23 cellular contexts compared by ENCODE assay signal in the genomic region with DNA sequence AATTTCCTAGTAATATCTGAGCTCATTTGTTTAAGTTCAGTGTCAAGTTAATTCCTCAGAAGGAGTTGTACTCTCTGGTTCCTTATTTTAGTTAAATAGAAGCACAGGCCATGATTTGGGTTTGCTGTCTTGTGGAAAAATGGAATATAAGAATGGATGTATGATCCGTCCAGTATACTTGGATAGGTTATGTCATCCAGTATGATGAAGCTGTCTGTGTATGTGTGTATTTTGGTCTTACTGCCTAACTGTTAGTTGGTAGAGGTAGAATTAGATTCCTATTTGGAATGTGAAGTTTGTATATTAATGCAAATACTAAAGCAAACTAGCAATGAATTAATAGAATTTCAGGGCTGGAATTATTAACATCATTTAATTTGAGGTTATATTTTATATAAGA. TPM values are rescaled to one million over a fixed set of nuclear protein-coding genes. Genes with fewer than 3 reads are reported as not detected.
DNase-seq lines count a peak whose midpoint lies in the region; ATAC-seq and TF ChIP-seq lines count a peak whose summit lies in the region.
"Had no signal": no experiment of that assay in that cellular context is flagged by ENCODE, and none has a peak within 500 bp of the region (broad histone marks: within the 10 kb centered on the region; RNA-seq: fewer than 3 reads in every experiment).

No MANE protein-coding gene starts in this region.

- peaks cover 46% of the 10 kb centered on the region for H3K4me1 Mint-ChIP-seq in stimulated activated naive CD8-positive, alpha-beta T cell treated with anti-CD3 and anti-CD28 coated beads, Interleukin-15, Interleukin-2, amounts not matched to agents 100 ng/mL and 50 ng/mL, for 24 hours (ENCODE audit: low read depth)
- peaks cover 86% of the 10 kb centered on the region for H3K4me1 Mint-ChIP-seq in activated B cell treated with CpG ODN at 0.5 μM for 24 hours
- peaks cover 36% of the 10 kb centered on the region for H3K4me1 Mint-ChIP-seq in stimulated activated naive CD8-positive, alpha-beta T cell treated with anti-CD3 and anti-CD28 coated beads, Interleukin-15, amount 100 ng/mL, for 72 hours

- H3K4me1 ChIP-seq in heart left ventricle: peaks cover 0 to 14% (median 0%) of the 10 kb centered on the region in 12 donors
- H3K4me1 ChIP-seq: left lung had no signal

- no peaks in the 10 kb centered on the region for H3K9me3 Mint-ChIP-seq in stimulated activated naive CD8-positive, alpha-beta T cell treated with anti-CD3 and anti-CD28 coated beads, Interleukin-15, Interleukin-2, amounts not matched to agents 100 ng/mL and 50 ng/mL, for 24 hours
- no peaks in the 10 kb centered on the region for H3K9me3 Mint-ChIP-seq in activated B cell treated with CpG ODN at 0.5 μM for 24 hours
- H3K9me3 Mint-ChIP-seq in stimulated activated naive CD8-positive, alpha-beta T cell treated with anti-CD3 and anti-CD28 coated beads, Interleukin-15, amount 100 ng/mL, for 72 hours: no peaks in the 10 kb centered on the region
- H3K9me3 Mint-ChIP-seq: activated CD4-positive, alpha-beta T cell treated with anti-CD3 and anti-CD28 coated beads, Interleukin-2, amount 10 ng/mL, durations not matched to agents 7 days and 5 days; H9; immature natural killer cell; natural killer cell treated with Interleukin-12 subunit alpha and Interleukin-12 subunit beta and Interleukin-15 and Interleukin-18, amount 100 ng/mL, for 72 hours had no signal

- H3K9me3 ChIP-seq in heart left ventricle: no peaks in the 10 kb centered on the region
- H3K9me3 ChIP-seq: left lung had no signal

- peak overlapping the region in 7 of 12 donors; percentile 0 to 32 (median 10) for H3K4me3 ChIP-seq in heart left ventricle
- H3K4me3 ChIP-seq: left lung, SK-N-MC, smooth muscle cell had no signal

- no peak for DNase-seq in stimulated activated naive CD8-positive, alpha-beta T cell treated with anti-CD3 and anti-CD28 coated beads, Interleukin-15, Interleukin-2, amounts not matched to agents 100 U/mL and 50 U/mL, for 24 hours
- DNase-seq in activated B cell treated with CpG ODN at 0.5 μM for 24 hours: no peak
- no peak for DNase-seq in heart left ventricle
- no peak for DNase-seq in stimulated activated naive CD8-positive, alpha-beta T cell treated with anti-CD3 and anti-CD28 coated beads, Interleukin-15, amount 100 ng/mL, for 72 hours
- DNase-seq in dedifferentiated amniotic fluid mesenchymal stem cell (ENCODE audit: extremely low spot score): no peak
- DNase-seq: activated CD4-positive, alpha-beta T cell treated with anti-CD3 and anti-CD28 coated beads, Interleukin-2, amount 10 ng/mL, durations not matched to agents 7 days and 5 days; activated CD8-positive, alpha-beta memory T cell treated with anti-CD3 and anti-CD28 coated beads, Interleukin-2, amount 10 ng/mL, durations not matched to agents 7 days and 5 days; activated effector memory CD4-positive, alpha-beta T cell treated with Interleukin-2 at 50 U/mL for 16 hours; DMS79; H9; immature natural killer cell; Kasumi-1; left lung; midbrain; NCI-H187; NCI-H526; T-helper 2 cell had no signal

- POLR2A ChIA-PET in activated B cell treated with CpG ODN at 0.5 μM for 24 hours (lab: Charles Lee): interaction anchor here (1.0 to 1.5 kb wide), 2 partner anchors 8 to 43 kb away, joined by 3 to 7 read pairs; a partner anchor contains a TSS

- TF ChIP-seq CTCF in activated B cell treated with CpG ODN at 0.5 μM for 24 hours (IDR thresholded peaks at IDR 0.05): no peak
- no peak for TF ChIP-seq CTCF in heart left ventricle (IDR thresholded peaks at IDR 0.05)

- no peak for ATAC-seq in stimulated activated naive CD8-positive, alpha-beta T cell treated with anti-CD3 and anti-CD28 coated beads, Interleukin-15, Interleukin-2, amounts not matched to agents 100 U/mL and 50 U/mL, for 24 hours
- ATAC-seq in activated B cell treated with CpG ODN at 0.5 μM for 24 hours (ENCODE audit: low read depth): no peak
- peak in 3 of 4 donors; percentile 34 to 66 (median 56) for ATAC-seq in heart left ventricle
- no peak for ATAC-seq in stimulated activated naive CD8-positive, alpha-beta T cell treated with anti-CD3 and anti-CD28 coated beads, Interleukin-15, amount 100 ng/mL, for 72 hours
- ATAC-seq in GM18858 (IDR thresholded peaks at IDR 0.05; ENCODE audit: unreplicated experiment): no peak
- ATAC-seq in HG03432 (IDR thresholded peaks at IDR 0.05; ENCODE audit: unreplicated experiment): no peak
- ATAC-seq: activated CD8-positive, alpha-beta memory T cell treated with anti-CD3 and anti-CD28 coated beads, Interleukin-2, amount 10 ng/mL, durations not matched to agents 7 days and 5 days; left lung; natural killer cell treated with Interleukin-12 subunit alpha and Interleukin-12 subunit beta and Interleukin-15 and Interleukin-18, amount 100 ng/mL, for 72 hours had no signal

- H3K27me3 ChIP-seq in heart left ventricle: no peaks in the 10 kb centered on the region
- H3K27me3 ChIP-seq: left lung had no signal

- CTCF ChIA-PET in activated B cell treated with CpG ODN at 0.5 μM for 24 hours (lab: Charles Lee): interaction anchor here (1.0 to 1.4 kb wide), 4 partner anchors 10 to 108 kb away, joined by 3 to 4 read pairs (median 4); no protein-coding TSS in a partner anchor

- H3K27me3 Mint-ChIP-seq in stimulated activated naive CD8-positive, alpha-beta T cell treated with anti-CD3 and anti-CD28 coated beads, Interleukin-15, Interleukin-2, amounts not matched to agents 100 ng/mL and 50 ng/mL, for 24 hours: no peaks in the 10 kb centered on the region
- no peaks in the 10 kb centered on the region for H3K27me3 Mint-ChIP-seq in activated B cell treated with CpG ODN at 0.5 μM for 24 hours
- no peaks in the 10 kb centered on the region for H3K27me3 Mint-ChIP-seq in stimulated activated naive CD8-positive, alpha-beta T cell treated with anti-CD3 and anti-CD28 coated beads, Interleukin-15, amount 100 ng/mL, for 72 hours
- H3K27me3 Mint-ChIP-seq: activated CD4-positive, alpha-beta T cell treated with anti-CD3 and anti-CD28 coated beads, Interleukin-2, amount 10 ng/mL, durations not matched to agents 7 days and 5 days; activated CD8-positive, alpha-beta memory T cell treated with anti-CD3 and anti-CD28 coated beads, Interleukin-2, amount 10 ng/mL, durations not matched to agents 7 days and 5 days; natural killer cell treated with Interleukin-12 subunit alpha and Interleukin-12 subunit beta and Interleukin-15 and Interleukin-18, amount 100 ng/mL, for 72 hours had no signal

- no peak for TF ChIP-seq POLR2A in heart left ventricle (IDR thresholded peaks at IDR 0.05)

- peak overlapping the region; percentile 28 for H3K4me3 Mint-ChIP-seq in stimulated activated naive CD8-positive, alpha-beta T cell treated with anti-CD3 and anti-CD28 coated beads, Interleukin-15, Interleukin-2, amounts not matched to agents 100 ng/mL and 50 ng/mL, for 24 hours
- H3K4me3 Mint-ChIP-seq in activated B cell treated with CpG ODN at 0.5 μM for 24 hours: peak overlapping the region; percentile 63
- H3K4me3 Mint-ChIP-seq in stimulated activated naive CD8-positive, alpha-beta T cell treated with anti-CD3 and anti-CD28 coated beads, Interleukin-15, amount 100 ng/mL, for 72 hours: peak overlapping the region; percentile 46 to 68
- H3K4me3 Mint-ChIP-seq: activated CD4-positive, alpha-beta T cell treated with anti-CD3 and anti-CD28 coated beads, Interleukin-2, amount 10 ng/mL, durations not matched to agents 7 days and 5 days; activated CD8-positive, alpha-beta memory T cell treated with anti-CD3 and anti-CD28 coated beads, Interleukin-2, amount 10 ng/mL, durations not matched to agents 7 days and 5 days; H9; immature natural killer cell; natural killer cell treated with Interleukin-12 subunit alpha and Interleukin-12 subunit beta and Interleukin-15 and Interleukin-18, amount 100 ng/mL, for 72 hours had no signal

- no peak overlapping the region for H3K27ac Mint-ChIP-seq in stimulated activated naive CD8-positive, alpha-beta T cell treated with anti-CD3 and anti-CD28 coated beads, Interleukin-15, Interleukin-2, amounts not matched to agents 100 ng/mL and 50 ng/mL, for 24 hours
- H3K27ac Mint-ChIP-seq in activated B cell treated with CpG ODN at 0.5 μM for 24 hours: peak overlapping the region; percentile 30
- no peak overlapping the region for H3K27ac Mint-ChIP-seq in stimulated activated naive CD8-positive, alpha-beta T cell treated with anti-CD3 and anti-CD28 coated beads, Interleukin-15, amount 100 ng/mL, for 72 hours
- H3K27ac Mint-ChIP-seq: activated CD4-positive, alpha-beta T cell treated with anti-CD3 and anti-CD28 coated beads, Interleukin-2, amount 10 ng/mL, durations not matched to agents 7 days and 5 days; activated CD8-positive, alpha-beta memory T cell treated with anti-CD3 and anti-CD28 coated beads, Interleukin-2, amount 10 ng/mL, durations not matched to agents 7 days and 5 days; natural killer cell treated with Interleukin-12 subunit alpha and Interleukin-12 subunit beta and Interleukin-15 and Interleukin-18, amount 100 ng/mL, for 72 hours had no signal

- H3K27ac ChIP-seq in heart left ventricle: peak overlapping the region in 11 of 12 donors; percentile 10 to 73 (median 55)
- H3K27ac ChIP-seq: left lung, SK-N-MC had no signal

- intact Hi-C loops in activated B cell treated with CpG ODN at 0.5 μM for 24 hours (cut with micrococcal nuclease) (loop anchor here (10.0 kb wide), 1 partner anchor 531 kb away; no protein-coding TSS in a partner anchor), heart left ventricle (cut with DNase I) (no loop called here)

- peaks cover 0 to 40% (median 20%) of the 10 kb centered on the region in 9 donors for H3K36me3 ChIP-seq in heart left ventricle

- 64 to 75% (median 68%) methylated on average over 1 of the region's 1 CpG for WGBS in heart left ventricle, 4 donors

- peaks cover 82% of the 10 kb centered on the region for H3K36me3 Mint-ChIP-seq in stimulated activated naive CD8-positive, alpha-beta T cell treated with anti-CD3 and anti-CD28 coated beads, Interleukin-15, Interleukin-2, amounts not matched to agents 100 ng/mL and 50 ng/mL, for 24 hours (ENCODE audit: low read depth)
- peaks cover 83% of the 10 kb centered on the region for H3K36me3 Mint-ChIP-seq in activated B cell treated with CpG ODN at 0.5 μM for 24 hours (ENCODE audit: low read depth)

RNA-seq across cellular contexts. Expression of a gene that starts 7.9 kb away (rescaled TPM):
- total RNA-seq in activated B cell treated with CpG ODN at 0.5 μM for 24 hours (45.4 and 53.3 TPM in 2 replicates), heart left ventricle (1 to 10 TPM; 2.4 to 9.0 (median 6.4) TPM)
- 1 to 10 TPM in 1 of 2 donors, under 1 TPM in 1; 0.99 to 6.1 TPM for polyA plus RNA-seq in heart left ventricle

Comparison
In these comparisons a context has a peak if more than half of its experiments do, and no peak if none do; other contexts are left out.
1. ATAC-seq: peak in heart left ventricle (3 of 4); none in stimulated activated naive CD8-positive, alpha-beta T cell treated with anti-CD3 and anti-CD28 coated beads, Interleukin-15, Interleukin-2, amounts not matched to agents 100 U/mL and 50 U/mL, for 24 hours (single experiment), activated B cell treated with CpG ODN at 0.5 μM for 24 hours (single experiment), stimulated activated naive CD8-positive, alpha-beta T cell treated with anti-CD3 and anti-CD28 coated beads, Interleukin-15, amount 100 ng/mL, for 72 hours (single experiment), GM18858 (single experiment) and HG03432 (single experiment).
2. Peak in every context shown above with its lines, with median percentiles within 50 percentile points of each other: H3K4me3 Mint-ChIP-seq.